ENCODE assay signal across 11 cellular contexts in genomic region chr11:46676436-46677158, GRCh38. TPM values are rescaled to one million over a fixed set of nuclear protein-coding genes. Genes with fewer than 3 reads are reported as not detected.
DNase-seq lines count a peak whose midpoint lies in the region; ATAC-seq and TF ChIP-seq lines count a peak whose summit lies in the region.
"Had no signal": no experiment of that assay in that cellular context is flagged by ENCODE, and none has a peak within 500 bp of the region (broad histone marks: within the 10 kb centered on the region; RNA-seq: fewer than 3 reads in every experiment).

No MANE protein-coding gene starts in this region.

- H3K79me2 ChIP-seq in mammary epithelial cell (ENCODE audit: insufficient read depth, low read length): no peaks in the 10 kb centered on the region

- in situ Hi-C loops in mammary epithelial cell (cut with MboI; ENCODE audit: low sequenced_read_pairs in 2 of 2): no loop called here

- BruUV-seq in MCF 10A (replicated peaks; lab: Mats Ljungman, UMichigan) (no TSS peak), mammary epithelial cell (replicated peaks; lab: Mats Ljungman, UMichigan) (no TSS peak)

- peak overlapping the region; percentile 25 for H3K27ac Mint-ChIP-seq in MCF 10A (ENCODE audit: low read depth, unreplicated experiment)

- dilution Hi-C loops in mammary epithelial cell (cut with HindIII; ENCODE audit: low sequenced_read_pairs): no loop called here

- peaks cover 57% of the 10 kb centered on the region for H3K36me3 Mint-ChIP-seq in MCF 10A (ENCODE audit: insufficient read depth, unreplicated experiment)

- H3K9ac ChIP-seq in mammary epithelial cell (ENCODE audit: insufficient read depth, low read length): no peak overlapping the region

- 77% methylated on average over 15 of the region's 15 CpGs for WGBS in mammary epithelial cell (ENCODE audit: low coverage, missing lambda C conversion rate)
- WGBS in adrenal gland, 4 donors: 79 to 81% (median 80%) methylated on average over 14 to 15 of the region's 15 CpGs

- H3K4me3 ChIP-seq in mammary epithelial cell (replicated peaks in 1 of 3; ENCODE audit: insufficient read depth in 1 of 3, low read depth in 2 of 3, low read length in 3 of 3) (no peak overlapping the region), adrenal gland (no peak overlapping the region), lower lobe of right lung (no peak overlapping the region), upper lobe of right lung (no peak overlapping the region)
- H3K4me3 ChIP-seq: SJSA1 had no signal

- no peak overlapping the region for H2AFZ ChIP-seq in mammary epithelial cell (ENCODE audit: low read depth, low read length)

- no peaks in the 10 kb centered on the region for H3K27me3 Mint-ChIP-seq in MCF 10A (ENCODE audit: insufficient read depth, unreplicated experiment)

- H3K36me3 ChIP-seq in mammary epithelial cell (ENCODE audit: insufficient read depth, low read length) (peaks cover 19% of the 10 kb centered on the region), adrenal gland (replicated peaks in 1 of 2) (peaks cover 0 to 70% of the 10 kb centered on the region in 2 donors), lower lobe of right lung (peaks cover 76% of the 10 kb centered on the region), upper lobe of right lung (peaks cover 75% of the 10 kb centered on the region)

- no peak for TF ChIP-seq CTCF in MCF 10A (IDR thresholded peaks at IDR 0.05; ENCODE audit: unreplicated experiment)
- TF ChIP-seq CTCF in mammary epithelial cell (conservative IDR thresholded peaks at IDR 0.05 in 1 of 2, IDR thresholded peaks at IDR 0.05 in 1 of 2; ENCODE audit: extremely low read depth in 1 of 2, insufficient read depth in 1 of 2, low read depth in 1 of 2, low read length in 2 of 2): no peak
- no peak for TF ChIP-seq CTCF in adrenal gland (IDR thresholded peaks at IDR 0.05)
- no peak for TF ChIP-seq CTCF in lower lobe of right lung (IDR thresholded peaks at IDR 0.05)
- no peak for TF ChIP-seq CTCF in upper lobe of right lung (IDR thresholded peaks at IDR 0.05)

- peaks cover 17% of the 10 kb centered on the region for H3K4me1 ChIP-seq in mammary epithelial cell (ENCODE audit: insufficient read depth, low read length)
- H3K4me1 ChIP-seq in adrenal gland (replicated peaks in 1 of 2): peaks cover 17 to 27% of the 10 kb centered on the region in 2 donors
- H3K4me1 ChIP-seq in lower lobe of right lung: peaks cover 45% of the 10 kb centered on the region
- peaks cover 28% of the 10 kb centered on the region for H3K4me1 ChIP-seq in upper lobe of right lung
- H3K4me1 ChIP-seq: SJSA1 had no signal

- H4K20me1 ChIP-seq in mammary epithelial cell (ENCODE audit: insufficient read depth, low read length): no peaks in the 10 kb centered on the region

- H3K4me2 ChIP-seq in mammary epithelial cell (ENCODE audit: insufficient read depth, low read depth, low read length): no peak overlapping the region

- ATAC-seq in lower lobe of right lung (peak in 1 of 2 donors; percentile 22), upper lobe of right lung (no peak), HG02678 (IDR thresholded peaks at IDR 0.05; ENCODE audit: unreplicated experiment) (no peak), HG02610 (IDR thresholded peaks at IDR 0.05; ENCODE audit: unreplicated experiment) (no peak)

- H3K27ac ChIP-seq in mammary epithelial cell (ENCODE audit: insufficient read depth, low read depth, low read length) (no peak overlapping the region), adrenal gland (peak overlapping the region in 3 of 5 donors; percentile 61 to 88 (median 86)), lower lobe of right lung (peak overlapping the region; percentile 56), upper lobe of right lung (no peak overlapping the region)
- H3K27ac ChIP-seq: SJSA1 had no signal

- peaks cover 14% of the 10 kb centered on the region for H3K4me1 Mint-ChIP-seq in MCF 10A (ENCODE audit: insufficient read depth, unreplicated experiment)

- POLR2A ChIA-PET in MCF 10A (lab: Yijun Ruan, JAX): interaction anchor here (1.9 to 5.2 kb wide), 3 partner anchors 11 to 83 kb away, joined by 8 to 69 read pairs (median 17); partner anchors contain the start of genes AMBRA1, ATG13 and HARBI1

- TF ChIP-seq POLR2A in adrenal gland (IDR thresholded peaks at IDR 0.05): no peak

- intact Hi-C loops in MCF 10A (cut with micrococcal nuclease): no loop called here
- intact Hi-C loops in mammary epithelial cell (cut with micrococcal nuclease): no loop called here
- intact Hi-C loops in adrenal gland (cut with DNase I): no loop called here
- intact Hi-C loops in lower lobe of right lung (cut with DNase I): no loop called here
- intact Hi-C loops in upper lobe of right lung (cut with DNase I): no loop called here

- H3K9me3 ChIP-seq in mammary epithelial cell (replicated peaks; ENCODE audit: insufficient read depth, low read length): no peaks in the 10 kb centered on the region
- H3K9me3 ChIP-seq in adrenal gland (replicated peaks in 1 of 3): no peaks in the 10 kb centered on the region
- H3K9me3 ChIP-seq in lower lobe of right lung: no peaks in the 10 kb centered on the region
- no peaks in the 10 kb centered on the region for H3K9me3 ChIP-seq in upper lobe of right lung
- H3K9me3 ChIP-seq: SJSA1 had no signal

- DNase-seq in MCF 10A (ENCODE audit: unreplicated experiment): no peak
- DNase-seq in mammary epithelial cell: no peak
- peak in 1 of 7 donors; percentile 38 for DNase-seq in adrenal gland
- no peak for DNase-seq in lower lobe of right lung
- peak; percentile 58 for DNase-seq in upper lobe of right lung
- no peak for DNase-seq in NCI-H1930 (lab: John Stamatoyannopoulos, UW)

- CTCF ChIA-PET in MCF 10A (lab: Yijun Ruan, JAX) (interaction anchor here (0.6 to 1.6 kb wide), 2 partner anchors 15 to 22 kb away, joined by 3 to 5 read pairs; no protein-coding TSS in a partner anchor), mammary epithelial cell (lab: Charles Lee; ENCODE audit: low non-redundant PET) (no interaction called here)

- no peaks in the 10 kb centered on the region for H3K9me3 Mint-ChIP-seq in MCF 10A (ENCODE audit: unreplicated experiment)

- H3K27me3 ChIP-seq in mammary epithelial cell (ENCODE audit: insufficient read depth, low read length): no peaks in the 10 kb centered on the region
- H3K27me3 ChIP-seq in adrenal gland: no peaks in the 10 kb centered on the region
- no peaks in the 10 kb centered on the region for H3K27me3 ChIP-seq in lower lobe of right lung (ENCODE audit: low read depth)
- H3K27me3 ChIP-seq in upper lobe of right lung: no peaks in the 10 kb centered on the region
- H3K27me3 ChIP-seq: SJSA1 had no signal

- no peak overlapping the region for H3K4me3 Mint-ChIP-seq in MCF 10A (ENCODE audit: unreplicated experiment)

RNA-seq across cellular contexts. Expression of gene ARHGAP1, which starts 23.8 kb away (rescaled TPM):
- total RNA-seq in MCF 10A (2022) (61.0 and 63.6 TPM in 2 replicates), mammary epithelial cell (100 to 1,000 TPM in 1 of 2 donors, 10 to 100 TPM in 1; 57.2 to 123 TPM), adrenal gland (100 to 1,000 TPM in 3 of 8 donors, 10 to 100 TPM in 5; 38.7 to 125 (median 94.4) TPM), lower lobe of right lung (67.4 TPM), upper lobe of right lung (62.8 TPM)
- polyA plus RNA-seq in mammary epithelial cell (25.5 TPM), adrenal gland (10 to 100 TPM; 29.0 to 52.6 (median 32.5) TPM)
- polyA minus RNA-seq in mammary epithelial cell: 162 TPM

RNA-seq across cellular contexts. Expression of gene ZNF408, which starts 24.2 kb away (rescaled TPM):
- 14.5 and 15.3 TPM in 2 replicates for total RNA-seq in MCF 10A (2022)
- 10 to 100 TPM; 12.6 to 15.2 TPM for total RNA-seq in mammary epithelial cell
- 7.2 TPM for polyA plus RNA-seq in mammary epithelial cell
- 5.7 TPM for polyA minus RNA-seq in mammary epithelial cell
- total RNA-seq in adrenal gland: 10 to 100 TPM in 4 of 8 donors, 1 to 10 TPM in 4; 7.2 to 13.6 (median 9.8) TPM
- polyA plus RNA-seq in adrenal gland: 10 to 100 TPM in 1 of 3 donors, 1 to 10 TPM in 2; 2.2 to 13.8 (median 8.4) TPM
- 8.6 TPM for total RNA-seq in lower lobe of right lung
- 9.3 TPM for total RNA-seq in upper lobe of right lung

RNA-seq across cellular contexts. Expression of gene F2, which starts 42.4 kb away (rescaled TPM):
- total RNA-seq in MCF 10A (2022) (not detected in 2 replicates), mammary epithelial cell (not detected), adrenal gland (under 1 TPM in 2 of 8 donors, not detected in 6; 0.50 to 0.61 TPM), lower lobe of right lung (not detected), upper lobe of right lung (not detected)
- polyA plus RNA-seq in mammary epithelial cell (0.03 TPM), adrenal gland (not detected)
- not detected for polyA minus RNA-seq in mammary epithelial cell
- total RNA-seq: glomerular endothelial cell, LHCN-M2, SJSA1 had no signal

RNA-seq across cellular contexts. Expression of gene ATG13, which starts 59.2 kb away (rescaled TPM):
- total RNA-seq in MCF 10A (2022): 75.1 and 91.7 TPM in 2 replicates
- 10 to 100 TPM; 52.8 to 58.9 TPM for total RNA-seq in mammary epithelial cell
- polyA plus RNA-seq in mammary epithelial cell: 39.0 TPM
- polyA minus RNA-seq in mammary epithelial cell: 234 TPM
- 100 to 1,000 TPM in 5 of 8 donors, 10 to 100 TPM in 3; 68.9 to 177 (median 108) TPM for total RNA-seq in adrenal gland
- polyA plus RNA-seq in adrenal gland: 10 to 100 TPM; 31.0 to 62.9 (median 57.0) TPM
- 54.4 TPM for total RNA-seq in lower lobe of right lung
- total RNA-seq in upper lobe of right lung: 61.1 TPM

RNA-seq across cellular contexts. Expression of gene HARBI1, which starts 59.6 kb away (rescaled TPM):
- 6.8 and 8.5 TPM in 2 replicates for total RNA-seq in MCF 10A (2022)
- 1 to 10 TPM; 5.8 to 6.8 TPM for total RNA-seq in mammary epithelial cell
- polyA plus RNA-seq in mammary epithelial cell: 4.4 TPM
- polyA minus RNA-seq in mammary epithelial cell: 7.1 TPM
- 1 to 10 TPM; 4.5 to 7.4 (median 6.0) TPM for total RNA-seq in adrenal gland
- polyA plus RNA-seq in adrenal gland: 1 to 10 TPM; 1.5 to 6.9 (median 3.0) TPM
- total RNA-seq in lower lobe of right lung: 6.3 TPM
- total RNA-seq in upper lobe of right lung: 5.2 TPM

Comparison
In these comparisons a context has a peak if more than half of its experiments do, and no peak if none do; other contexts are left out.
1. H3K27ac ChIP-seq: peak in adrenal gland (3 of 5) and lower lobe of right lung (single experiment); none in mammary epithelial cell (single experiment) and upper lobe of right lung (single experiment).